1 cellular context compared by ENCODE assay signal in genomic region chr1:235206533-235207201, GRCh38.
TF ChIP-seq lines count a peak whose summit lies in the region.

No MANE protein-coding gene starts in this region.

TF ChIP-seq in K562, 482 proteins besides CTCF, POLR2A, EP300 and RAD21 (continued from another document and continues in another):
- TF ChIP-seq NFIC (IDR thresholded peaks at IDR 0.05) (0 out of 2 replicates have a peak, but pooled peaks have one; percentile 11), BCOR (IDR thresholded peaks at IDR 0.05) (peak; percentile 74), ZNF197 (CRISPR knock-in tag; IDR thresholded peaks at IDR 0.05; ENCODE audit: low read depth) (0 out of 2 replicates have a peak, but pooled peaks have one; percentile 28), ZNF707 (CRISPR knock-in tag; conservative IDR thresholded peaks at IDR 0.05) (no peak), NEUROD1 (IDR thresholded peaks at IDR 0.05; ENCODE audit: borderline replicate concordance, low read depth, low read length, partially characterized antibody) (no peak), MYBL2 (IDR thresholded peaks at IDR 0.05; ENCODE audit: low read depth) (peak; percentile 6; the same call in 1 of the 2 replicates), MYBL2 (CRISPR knock-in tag; IDR thresholded peaks at IDR 0.05; ENCODE audit: borderline replicate concordance) (no peak), JUND (IDR thresholded peaks at IDR 0.05; ENCODE audit: borderline replicate concordance, low read depth, low read length) (no peak), JUND (tag; IDR thresholded peaks at IDR 0.05; ENCODE audit: borderline replicate concordance, low read depth, low read length) (peak; percentile 63; the same call in 1 of the 3 replicates), ZSCAN32 (CRISPR knock-in tag; IDR thresholded peaks at IDR 0.05) (no peak), RUNX1 (IDR thresholded peaks at IDR 0.05; ENCODE audit: low read depth) (no peak), ZNF24 (IDR thresholded peaks at IDR 0.05) (peak; percentile 77), ZFP1 (CRISPR knock-in tag; IDR thresholded peaks at IDR 0.05) (no peak), KDM1A (IDR thresholded peaks at IDR 0.05) (peak; percentile 49 to 50; a peak in 3 of 4 replicates), DNMT1 (IDR thresholded peaks at IDR 0.05) (peak; percentile 96; the same call in 1 of the 2 replicates), TOE1 (IDR thresholded peaks at IDR 0.05; ENCODE audit: borderline replicate concordance) (no peak; the same call in 1 of the 2 replicates), TOE1 (CRISPR knock-in tag; IDR thresholded peaks at IDR 0.05; ENCODE audit: borderline replicate concordance, low read depth) (no peak), RBM25 (IDR thresholded peaks at IDR 0.05; ENCODE audit: low read depth, low read length, severe bottlenecking) (peak; percentile 66), SMARCC2 (IDR thresholded peaks at IDR 0.05; ENCODE audit: low read depth) (no peak), CBFA2T3 (IDR thresholded peaks at IDR 0.05) (peak; percentile 47; the same call in 1 of the 2 replicates), ARNT (IDR thresholded peaks at IDR 0.05) (0 out of 4 replicates have a peak, but pooled peaks of 1 of the 2 experiments have one; percentile 56), ZNF407 (IDR thresholded peaks at IDR 0.05; ENCODE audit: low read depth) (peak; percentile 21; the same call in 1 of the 2 replicates), TRIM24 (IDR thresholded peaks at IDR 0.05) (0 out of 4 replicates have a peak, but pooled peaks of 1 of the 2 experiments have one; percentile 24), MTA1 (IDR thresholded peaks at IDR 0.05; ENCODE audit: borderline replicate concordance) (peak; percentile 53), AFF1 (IDR thresholded peaks at IDR 0.05; ENCODE audit: low read depth in 1 of 2, partially characterized antibody in 2 of 2) (peak in 1 of 2 experiments; percentile 32), TRIM28 (IDR thresholded peaks at IDR 0.05) (no peak), SMARCA5 (IDR thresholded peaks at IDR 0.05) (peak; percentile 75; the same call in 1 of the 2 replicates), TAL1 (IDR thresholded peaks at IDR 0.05) (0 out of 2 replicates have a peak, but pooled peaks have one; percentile 4), BHLHE40 (IDR thresholded peaks at IDR 0.05; ENCODE audit: low read length) (0 out of 2 replicates have a peak, but pooled peaks have one; percentile 11), SRSF7 (optimal IDR thresholded peaks at IDR 0.05; ENCODE audit: low read depth, low read length) (no peak), SIN3A (IDR thresholded peaks at IDR 0.05; ENCODE audit: borderline replicate concordance in 2 of 2, control insufficient read depth in 1 of 2, low read depth in 2 of 2, low read length in 2 of 2) (no peak), CC2D1A (IDR thresholded peaks at IDR 0.05) (peak; percentile 40; the same call in 1 of the 2 replicates), CEBPZ (IDR thresholded peaks at IDR 0.05; ENCODE audit: borderline replicate concordance, low read depth, low read length) (no peak)
- TF ChIP-seq, protein P1, sequence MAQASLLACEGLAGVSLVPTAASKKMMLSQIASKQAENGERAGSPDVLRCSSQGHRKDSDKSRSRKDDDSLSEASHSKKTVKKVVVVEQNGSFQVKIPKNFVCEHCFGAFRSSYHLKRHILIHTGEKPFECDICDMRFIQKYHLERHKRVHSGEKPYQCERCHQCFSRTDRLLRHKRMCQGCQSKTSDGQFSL (CRISPR knock-in tag; IDR thresholded peaks at IDR 0.05) = no peak
- TF ChIP-seq, protein P1 (tag; IDR thresholded peaks at IDR 0.05) = no peak
- TF ChIP-seq, protein P2, sequence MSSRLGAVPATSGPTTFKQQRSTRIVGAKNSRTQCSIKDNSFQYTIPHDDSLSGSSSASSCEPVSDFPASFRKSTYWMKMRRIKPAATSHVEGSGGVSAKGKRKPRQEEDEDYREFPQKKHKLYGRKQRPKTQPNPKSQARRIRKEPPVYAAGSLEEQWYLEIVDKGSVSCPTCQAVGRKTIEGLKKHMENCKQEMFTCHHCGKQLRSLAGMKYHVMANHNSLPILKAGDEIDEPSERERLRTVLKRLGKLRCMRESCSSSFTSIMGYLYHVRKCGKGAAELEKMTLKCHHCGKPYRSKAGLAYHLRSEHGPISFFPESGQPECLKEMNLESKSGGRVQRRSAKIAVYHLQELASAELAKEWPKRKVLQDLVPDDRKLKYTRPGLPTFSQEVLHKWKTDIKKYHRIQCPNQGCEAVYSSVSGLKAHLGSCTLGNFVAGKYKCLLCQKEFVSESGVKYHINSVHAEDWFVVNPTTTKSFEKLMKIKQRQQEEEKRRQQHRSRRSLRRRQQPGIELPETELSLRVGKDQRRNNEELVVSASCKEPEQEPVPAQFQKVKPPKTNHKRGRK (tag; IDR thresholded peaks at IDR 0.05) = peak; percentile 74; the same call in 1 of the 2 replicates
- TF ChIP-seq, protein P3, sequence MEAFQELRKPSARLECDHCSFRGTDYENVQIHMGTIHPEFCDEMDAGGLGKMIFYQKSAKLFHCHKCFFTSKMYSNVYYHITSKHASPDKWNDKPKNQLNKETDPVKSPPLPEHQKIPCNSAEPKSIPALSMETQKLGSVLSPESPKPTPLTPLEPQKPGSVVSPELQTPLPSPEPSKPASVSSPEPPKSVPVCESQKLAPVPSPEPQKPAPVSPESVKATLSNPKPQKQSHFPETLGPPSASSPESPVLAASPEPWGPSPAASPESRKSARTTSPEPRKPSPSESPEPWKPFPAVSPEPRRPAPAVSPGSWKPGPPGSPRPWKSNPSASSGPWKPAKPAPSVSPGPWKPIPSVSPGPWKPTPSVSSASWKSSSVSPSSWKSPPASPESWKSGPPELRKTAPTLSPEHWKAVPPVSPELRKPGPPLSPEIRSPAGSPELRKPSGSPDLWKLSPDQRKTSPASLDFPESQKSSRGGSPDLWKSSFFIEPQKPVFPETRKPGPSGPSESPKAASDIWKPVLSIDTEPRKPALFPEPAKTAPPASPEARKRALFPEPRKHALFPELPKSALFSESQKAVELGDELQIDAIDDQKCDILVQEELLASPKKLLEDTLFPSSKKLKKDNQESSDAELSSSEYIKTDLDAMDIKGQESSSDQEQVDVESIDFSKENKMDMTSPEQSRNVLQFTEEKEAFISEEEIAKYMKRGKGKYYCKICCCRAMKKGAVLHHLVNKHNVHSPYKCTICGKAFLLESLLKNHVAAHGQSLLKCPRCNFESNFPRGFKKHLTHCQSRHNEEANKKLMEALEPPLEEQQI (IDR thresholded peaks at IDR 0.05) = peak; percentile 31; the same call in 1 of the 2 replicates
